ENCODE assay signal across 30 cellular contexts in genomic region chr15:100439566-100439965, GRCh38.
"Had no signal": no experiment of that assay in that cellular context is flagged by ENCODE, and none has a peak within 500 bp of the region (broad histone marks: within the 10 kb centered on the region; RNA-seq: fewer than 3 reads in every experiment).

No MANE protein-coding gene starts in this region.

- H3K27ac ChIP-seq: colonic mucosa, esophagus squamous epithelium, ovary, psoas muscle, sigmoid colon, spleen, transverse colon, vagina had no signal

- H3K36me3 Mint-ChIP-seq: immature natural killer cell; memory B cell; naive B cell; natural killer cell treated with Interleukin-12 subunit alpha and Interleukin-12 subunit beta and Interleukin-15 and Interleukin-18, amount 100 ng/mL, for 72 hours; stimulated activated memory B cell treated with anti-CD40 and anti-IgM and Interleukin-4, amounts not matched to agents 10 μg/mL and 1 μg/mL and 100 μg/mL, for 72 hours had no signal

- H3K36me3 ChIP-seq: colonic mucosa, ovary, sigmoid colon, spleen, transverse colon, vagina had no signal

- H3K27ac Mint-ChIP-seq: dendritic cell treated with granulocyte-macrophage colony-stimulating factor and Interleukin-4, amounts not matched to agents 40 ng/mL and 50 ng/mL, for 4 days; immature natural killer cell; memory B cell; natural killer cell treated with Interleukin-12 subunit alpha and Interleukin-12 subunit beta and Interleukin-15 and Interleukin-18, amount 100 ng/mL, for 72 hours; stimulated activated memory B cell treated with anti-CD40 and anti-IgM and Interleukin-4, amounts not matched to agents 10 μg/mL and 1 μg/mL and 100 μg/mL, for 72 hours had no signal

- H3K4me3 Mint-ChIP-seq: dendritic cell treated with granulocyte-macrophage colony-stimulating factor and Interleukin-4, amounts not matched to agents 40 ng/mL and 50 ng/mL, for 4 days; immature natural killer cell; memory B cell; naive B cell; natural killer cell treated with Interleukin-12 subunit alpha and Interleukin-12 subunit beta and Interleukin-15 and Interleukin-18, amount 100 ng/mL, for 72 hours; stimulated activated memory B cell treated with anti-CD40 and anti-IgM and Interleukin-4, amounts not matched to agents 10 μg/mL and 1 μg/mL and 100 μg/mL, for 72 hours had no signal

- H3K9me3 Mint-ChIP-seq: dendritic cell treated with granulocyte-macrophage colony-stimulating factor and Interleukin-4, amounts not matched to agents 40 ng/mL and 50 ng/mL, for 4 days; memory B cell; natural killer cell treated with Interleukin-12 subunit alpha and Interleukin-12 subunit beta and Interleukin-15 and Interleukin-18, amount 100 ng/mL, for 72 hours had no signal

- H3K9me3 ChIP-seq: colonic mucosa, esophagus squamous epithelium, mucosa of descending colon, ovary, psoas muscle, sigmoid colon, spleen, transverse colon, vagina had no signal

- H3K4me1 Mint-ChIP-seq: immature natural killer cell; memory B cell; naive B cell; stimulated activated memory B cell treated with anti-CD40 and anti-IgM and Interleukin-4, amounts not matched to agents 10 μg/mL and 1 μg/mL and 100 μg/mL, for 72 hours had no signal

- H3K4me1 ChIP-seq: colonic mucosa, psoas muscle had no signal

- H3K4me3 ChIP-seq: colonic mucosa, esophagus squamous epithelium, lung, mucosa of descending colon, ovary, psoas muscle, sigmoid colon, spleen, transverse colon, vagina had no signal

- DNase-seq: colonic mucosa; effector memory CD4-positive, alpha-beta T cell; erythroblast; esophagus squamous epithelium; foreskin melanocyte; glutamatergic neuron; hypothalamus; immature natural killer cell; islet precursor cell; kidney glomerular epithelial cell; left ventricle myocardium superior; mucosa of descending colon; naive B cell; nucleus accumbens; ovary; posterior cingulate gyrus; psoas muscle; right cardiac atrium; sigmoid colon; spleen; stimulated activated CD4-positive, alpha-beta T cell treated with anti-CD3 and anti-CD28 coated beads, Interleukin-4, amount 100 ng/mL, for 4 hours; stimulated activated naive CD8-positive, alpha-beta T cell treated with anti-CD3 and anti-CD28 coated beads, Interleukin-15, Interleukin-2, amounts not matched to agents 100 U/mL and 50 U/mL, for 24 hours; substantia nigra; transverse colon had no signal

- H3K27me3 ChIP-seq: colonic mucosa, esophagus squamous epithelium, ovary, sigmoid colon, spleen, transverse colon, vagina had no signal

- ATAC-seq: left ventricle myocardium superior; mucosa of descending colon; natural killer cell treated with Interleukin-12 subunit alpha and Interleukin-12 subunit beta and Interleukin-15 and Interleukin-18, amount 100 ng/mL, for 72 hours; psoas muscle; stimulated activated memory B cell treated with anti-CD40 and anti-IgM and Interleukin-4, amounts not matched to agents 10 μg/mL and 1 μg/mL and 100 μg/mL, for 72 hours; stimulated activated naive CD8-positive, alpha-beta T cell treated with anti-CD3 and anti-CD28 coated beads, Interleukin-15, Interleukin-2, amounts not matched to agents 100 U/mL and 50 U/mL, for 24 hours had no signal
